In the genomic region with DNA sequence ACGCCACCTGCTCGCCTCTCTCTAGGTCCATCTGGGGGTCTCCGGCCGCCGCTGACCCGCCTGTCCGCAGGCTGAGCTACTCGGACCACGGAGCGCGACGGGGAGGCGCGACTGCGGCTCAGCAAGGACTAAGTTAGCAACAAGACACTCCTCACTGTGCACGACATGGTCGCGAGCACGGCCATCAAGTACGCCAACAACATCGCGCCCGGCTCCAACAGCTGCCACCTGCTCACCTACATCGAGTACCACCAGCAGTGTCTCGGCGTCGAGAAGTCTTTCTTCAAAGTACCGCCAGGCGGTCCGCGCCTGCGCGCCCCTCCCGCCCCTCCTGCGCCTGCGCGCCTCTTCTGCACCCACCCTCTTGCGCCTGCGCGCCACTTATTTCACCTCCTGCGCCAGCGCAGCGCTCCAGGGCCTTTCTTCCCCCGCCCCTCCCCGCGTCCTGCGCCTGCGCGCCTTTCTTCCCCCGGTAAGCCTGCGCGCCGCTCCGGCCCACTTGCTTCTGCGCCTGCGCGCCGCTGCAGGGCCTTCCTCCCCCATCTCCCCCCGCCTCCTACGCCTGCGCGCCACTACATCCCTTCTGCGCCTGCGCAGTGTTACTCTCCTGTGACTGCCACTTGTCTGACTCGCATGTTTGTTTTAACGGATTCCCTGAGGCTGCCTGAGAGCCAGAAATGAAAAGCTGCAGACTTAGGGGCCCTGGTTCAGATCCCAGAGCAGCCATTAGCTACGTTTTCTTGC, we compare ENCODE assay signal across 1 cellular context.
TF ChIP-seq lines count a peak whose summit lies in the region.

No MANE protein-coding gene starts in this region.

TF ChIP-seq in GM12878, 131 proteins besides CTCF, POLR2A, EP300 and RAD21 (continued from another document and continues in another):
- TF ChIP-seq, protein P1, sequence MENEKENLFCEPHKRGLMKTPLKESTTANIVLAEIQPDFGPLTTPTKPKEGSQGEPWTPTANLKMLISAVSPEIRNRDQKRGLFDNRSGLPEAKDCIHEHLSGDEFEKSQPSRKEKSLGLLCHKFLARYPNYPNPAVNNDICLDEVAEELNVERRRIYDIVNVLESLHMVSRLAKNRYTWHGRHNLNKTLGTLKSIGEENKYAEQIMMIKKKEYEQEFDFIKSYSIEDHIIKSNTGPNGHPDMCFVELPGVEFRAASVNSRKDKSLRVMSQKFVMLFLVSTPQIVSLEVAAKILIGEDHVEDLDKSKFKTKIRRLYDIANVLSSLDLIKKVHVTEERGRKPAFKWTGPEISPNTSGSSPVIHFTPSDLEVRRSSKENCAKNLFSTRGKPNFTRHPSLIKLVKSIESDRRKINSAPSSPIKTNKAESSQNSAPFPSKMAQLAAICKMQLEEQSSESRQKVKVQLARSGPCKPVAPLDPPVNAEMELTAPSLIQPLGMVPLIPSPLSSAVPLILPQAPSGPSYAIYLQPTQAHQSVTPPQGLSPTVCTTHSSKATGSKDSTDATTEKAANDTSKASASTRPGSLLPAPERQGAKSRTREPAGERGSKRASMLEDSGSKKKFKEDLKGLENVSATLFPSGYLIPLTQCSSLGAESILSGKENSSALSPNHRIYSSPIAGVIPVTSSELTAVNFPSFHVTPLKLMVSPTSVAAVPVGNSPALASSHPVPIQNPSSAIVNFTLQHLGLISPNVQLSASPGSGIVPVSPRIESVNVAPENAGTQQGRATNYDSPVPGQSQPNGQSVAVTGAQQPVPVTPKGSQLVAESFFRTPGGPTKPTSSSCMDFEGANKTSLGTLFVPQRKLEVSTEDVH (IDR thresholded peaks at IDR 0.05; ENCODE audit: low read depth, partially characterized antibody), result no peak
- TF ChIP-seq FOXK2 (IDR thresholded peaks at IDR 0.05), result no peak
- TF ChIP-seq BACH1 (IDR thresholded peaks at IDR 0.05; ENCODE audit: borderline replicate concordance), result peak; percentile 32; the same call in 1 of the 2 replicates
- TF ChIP-seq STAT3 (IDR thresholded peaks at IDR 0.05; ENCODE audit: low read depth, low read length), result no peak
- peak; percentile 29; the same call in 1 of the 2 replicates for TF ChIP-seq PAX5 (IDR thresholded peaks at IDR 0.05; ENCODE audit: borderline replicate concordance, low read depth, low read length)
- 0 out of 2 replicates have a peak, but pooled peaks have one; percentile 39 for TF ChIP-seq TCF12 (IDR thresholded peaks at IDR 0.05; ENCODE audit: low read depth, low read length)
- TF ChIP-seq, protein P2, sequence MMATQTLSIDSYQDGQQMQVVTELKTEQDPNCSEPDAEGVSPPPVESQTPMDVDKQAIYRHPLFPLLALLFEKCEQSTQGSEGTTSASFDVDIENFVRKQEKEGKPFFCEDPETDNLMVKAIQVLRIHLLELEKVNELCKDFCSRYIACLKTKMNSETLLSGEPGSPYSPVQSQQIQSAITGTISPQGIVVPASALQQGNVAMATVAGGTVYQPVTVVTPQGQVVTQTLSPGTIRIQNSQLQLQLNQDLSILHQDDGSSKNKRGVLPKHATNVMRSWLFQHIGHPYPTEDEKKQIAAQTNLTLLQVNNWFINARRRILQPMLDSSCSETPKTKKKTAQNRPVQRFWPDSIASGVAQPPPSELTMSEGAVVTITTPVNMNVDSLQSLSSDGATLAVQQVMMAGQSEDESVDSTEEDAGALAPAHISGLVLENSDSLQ (IDR thresholded peaks at IDR 0.05), result peak; percentile 77
- TF ChIP-seq PML (IDR thresholded peaks at IDR 0.05; ENCODE audit: low read length), result no peak
- TF ChIP-seq CBFB (IDR thresholded peaks at IDR 0.05; ENCODE audit: low read depth), result no peak
- no peak for TF ChIP-seq PAX8 (IDR thresholded peaks at IDR 0.05)
- TF ChIP-seq NR2F1 (conservative IDR thresholded peaks at IDR 0.05), result no peak
- TF ChIP-seq RFX5 (IDR thresholded peaks at IDR 0.05; ENCODE audit: low read depth, low read length), result no peak
- TF ChIP-seq RB1 (IDR thresholded peaks at IDR 0.05; ENCODE audit: borderline replicate concordance), result peak; percentile 56; the same call in 1 of the 2 replicates
- no peak for TF ChIP-seq HDAC6 (IDR thresholded peaks at IDR 0.05; ENCODE audit: unreplicated experiment)
- TF ChIP-seq, protein P3, sequence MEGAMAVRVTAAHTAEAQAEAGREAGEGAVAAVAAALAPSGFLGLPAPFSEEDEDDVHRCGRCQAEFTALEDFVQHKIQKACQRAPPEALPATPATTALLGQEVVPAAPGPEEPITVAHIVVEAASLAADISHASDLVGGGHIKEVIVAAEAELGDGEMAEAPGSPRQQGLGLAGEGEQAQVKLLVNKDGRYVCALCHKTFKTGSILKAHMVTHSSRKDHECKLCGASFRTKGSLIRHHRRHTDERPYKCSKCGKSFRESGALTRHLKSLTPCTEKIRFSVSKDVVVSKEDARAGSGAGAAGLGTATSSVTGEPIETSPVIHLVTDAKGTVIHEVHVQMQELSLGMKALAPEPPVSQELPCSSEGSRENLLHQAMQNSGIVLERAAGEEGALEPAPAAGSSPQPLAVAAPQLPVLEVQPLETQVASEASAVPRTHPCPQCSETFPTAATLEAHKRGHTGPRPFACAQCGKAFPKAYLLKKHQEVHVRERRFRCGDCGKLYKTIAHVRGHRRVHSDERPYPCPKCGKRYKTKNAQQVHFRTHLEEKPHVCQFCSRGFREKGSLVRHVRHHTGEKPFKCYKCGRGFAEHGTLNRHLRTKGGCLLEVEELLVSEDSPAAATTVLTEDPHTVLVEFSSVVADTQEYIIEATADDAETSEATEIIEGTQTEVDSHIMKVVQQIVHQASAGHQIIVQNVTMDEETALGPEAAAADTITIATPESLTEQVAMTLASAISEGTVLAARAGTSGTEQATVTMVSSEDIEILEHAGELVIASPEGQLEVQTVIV (IDR thresholded peaks at IDR 0.05; ENCODE audit: borderline replicate concordance, partially characterized antibody), result peak; percentile 39
- no peak for TF ChIP-seq TARDBP (IDR thresholded peaks at IDR 0.05; ENCODE audit: borderline replicate concordance)
- TF ChIP-seq CBX5 (IDR thresholded peaks at IDR 0.05; ENCODE audit: low read depth), result no peak
- TF ChIP-seq YY1 (IDR thresholded peaks at IDR 0.05; ENCODE audit: low read depth, low read length), result no peak
- TF ChIP-seq MYB (IDR thresholded peaks at IDR 0.05; ENCODE audit: borderline replicate concordance, low read depth, low read length), result no peak
- TF ChIP-seq, protein P4, sequence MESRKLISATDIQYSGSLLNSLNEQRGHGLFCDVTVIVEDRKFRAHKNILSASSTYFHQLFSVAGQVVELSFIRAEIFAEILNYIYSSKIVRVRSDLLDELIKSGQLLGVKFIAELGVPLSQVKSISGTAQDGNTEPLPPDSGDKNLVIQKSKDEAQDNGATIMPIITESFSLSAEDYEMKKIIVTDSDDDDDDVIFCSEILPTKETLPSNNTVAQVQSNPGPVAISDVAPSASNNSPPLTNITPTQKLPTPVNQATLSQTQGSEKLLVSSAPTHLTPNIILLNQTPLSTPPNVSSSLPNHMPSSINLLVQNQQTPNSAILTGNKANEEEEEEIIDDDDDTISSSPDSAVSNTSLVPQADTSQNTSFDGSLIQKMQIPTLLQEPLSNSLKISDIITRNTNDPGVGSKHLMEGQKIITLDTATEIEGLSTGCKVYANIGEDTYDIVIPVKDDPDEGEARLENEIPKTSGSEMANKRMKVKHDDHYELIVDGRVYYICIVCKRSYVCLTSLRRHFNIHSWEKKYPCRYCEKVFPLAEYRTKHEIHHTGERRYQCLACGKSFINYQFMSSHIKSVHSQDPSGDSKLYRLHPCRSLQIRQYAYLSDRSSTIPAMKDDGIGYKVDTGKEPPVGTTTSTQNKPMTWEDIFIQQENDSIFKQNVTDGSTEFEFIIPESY (IDR thresholded peaks at IDR 0.05), result no peak
- TF ChIP-seq SMAD1 (IDR thresholded peaks at IDR 0.05; ENCODE audit: low read depth, partially characterized antibody), result no peak
- no peak for TF ChIP-seq RCOR1 (conservative IDR thresholded peaks at IDR 0.05; ENCODE audit: low read depth, low read length)
- TF ChIP-seq BHLHE40 (IDR thresholded peaks at IDR 0.05; ENCODE audit: borderline replicate concordance in 1 of 2, low read depth in 2 of 2, low read length in 1 of 2), result no peak
- TF ChIP-seq POU2F2 (IDR thresholded peaks at IDR 0.05; ENCODE audit: borderline replicate concordance, low read depth, low read length), result no peak; the same call in 2 of the 3 replicates
- TF ChIP-seq, protein P5, sequence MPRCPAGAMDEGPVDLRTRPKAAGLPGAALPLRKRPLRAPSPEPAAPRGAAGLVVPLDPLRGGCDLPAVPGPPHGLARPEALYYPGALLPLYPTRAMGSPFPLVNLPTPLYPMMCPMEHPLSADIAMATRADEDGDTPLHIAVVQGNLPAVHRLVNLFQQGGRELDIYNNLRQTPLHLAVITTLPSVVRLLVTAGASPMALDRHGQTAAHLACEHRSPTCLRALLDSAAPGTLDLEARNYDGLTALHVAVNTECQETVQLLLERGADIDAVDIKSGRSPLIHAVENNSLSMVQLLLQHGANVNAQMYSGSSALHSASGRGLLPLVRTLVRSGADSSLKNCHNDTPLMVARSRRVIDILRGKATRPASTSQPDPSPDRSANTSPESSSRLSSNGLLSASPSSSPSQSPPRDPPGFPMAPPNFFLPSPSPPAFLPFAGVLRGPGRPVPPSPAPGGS (IDR thresholded peaks at IDR 0.05; ENCODE audit: borderline replicate concordance, insufficient read depth, low read depth, low read length, poor library complexity, severe bottlenecking), result no peak
- TF ChIP-seq ZNF622 (IDR thresholded peaks at IDR 0.05), result no peak
- TF ChIP-seq KAT2A (conservative IDR thresholded peaks at IDR 0.05; ENCODE audit: control insufficient read depth, low read depth, low read length), result no peak
- TF ChIP-seq ZNF384 (IDR thresholded peaks at IDR 0.05; ENCODE audit: borderline replicate concordance, low read depth, low read length), result no peak
- TF ChIP-seq POLR2AphosphoS2 (IDR thresholded peaks at IDR 0.05; ENCODE audit: low read depth, low read length), result no peak
- no peak for TF ChIP-seq ZNF207 (IDR thresholded peaks at IDR 0.05; ENCODE audit: borderline replicate concordance)
- no peak for TF ChIP-seq SREBF2 (IDR thresholded peaks at IDR 0.05; ENCODE audit: low read length)
- TF ChIP-seq ZNF24 (IDR thresholded peaks at IDR 0.05), result no peak
- peak; percentile 99 for TF ChIP-seq NRF1 (conservative IDR thresholded peaks at IDR 0.05; ENCODE audit: low read depth, low read length)
- TF ChIP-seq SMC3 (IDR thresholded peaks at IDR 0.05; ENCODE audit: borderline replicate concordance, low read length), result no peak
- TF ChIP-seq CHD2 (IDR thresholded peaks at IDR 0.05; ENCODE audit: borderline replicate concordance, low read depth, low read length), result no peak
- TF ChIP-seq MYC (IDR thresholded peaks at IDR 0.05; ENCODE audit: insufficient read depth, insufficient read length, insufficient replicate concordance, low read length, severe bottlenecking), result no peak
- TF ChIP-seq, protein P6, sequence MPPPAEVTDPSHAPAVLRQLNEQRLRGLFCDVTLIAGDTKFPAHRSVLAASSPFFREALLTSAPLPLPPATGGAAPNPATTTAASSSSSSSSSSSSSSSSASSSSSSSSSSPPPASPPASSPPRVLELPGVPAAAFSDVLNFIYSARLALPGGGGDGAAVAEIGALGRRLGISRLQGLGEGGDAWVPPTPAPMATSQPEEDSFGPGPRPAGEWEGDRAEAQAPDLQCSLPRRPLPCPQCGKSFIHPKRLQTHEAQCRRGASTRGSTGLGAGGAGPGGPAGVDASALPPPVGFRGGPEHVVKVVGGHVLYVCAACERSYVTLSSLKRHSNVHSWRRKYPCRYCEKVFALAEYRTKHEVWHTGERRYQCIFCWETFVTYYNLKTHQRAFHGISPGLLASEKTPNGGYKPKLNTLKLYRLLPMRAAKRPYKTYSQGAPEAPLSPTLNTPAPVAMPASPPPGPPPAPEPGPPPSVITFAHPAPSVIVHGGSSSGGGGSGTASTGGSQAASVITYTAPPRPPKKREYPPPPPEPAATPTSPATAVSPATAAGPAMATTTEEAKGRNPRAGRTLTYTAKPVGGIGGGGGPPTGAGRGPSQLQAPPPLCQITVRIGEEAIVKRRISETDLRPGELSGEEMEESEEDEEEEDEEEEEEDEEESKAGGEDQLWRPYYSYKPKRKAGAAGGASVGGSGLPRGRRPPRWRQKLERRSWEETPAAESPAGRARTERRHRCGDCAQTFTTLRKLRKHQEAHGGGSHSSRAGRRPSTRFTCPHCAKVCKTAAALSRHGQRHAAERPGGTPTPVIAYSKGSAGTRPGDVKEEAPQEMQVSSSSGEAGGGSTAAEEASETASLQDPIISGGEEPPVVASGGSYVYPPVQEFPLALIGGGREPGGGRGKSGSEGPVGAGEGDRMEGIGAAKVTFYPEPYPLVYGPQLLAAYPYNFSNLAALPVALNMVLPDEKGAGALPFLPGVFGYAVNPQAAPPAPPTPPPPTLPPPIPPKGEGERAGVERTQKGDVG (CRISPR knock-in tag; IDR thresholded peaks at IDR 0.05), result no peak
- TF ChIP-seq, protein P7, sequence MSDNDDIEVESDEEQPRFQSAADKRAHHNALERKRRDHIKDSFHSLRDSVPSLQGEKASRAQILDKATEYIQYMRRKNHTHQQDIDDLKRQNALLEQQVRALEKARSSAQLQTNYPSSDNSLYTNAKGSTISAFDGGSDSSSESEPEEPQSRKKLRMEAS (IDR thresholded peaks at IDR 0.05; ENCODE audit: low read depth, low read length), result peak; percentile 55; the same call in 1 of the 2 replicates
- peak; percentile 73 for TF ChIP-seq GATAD2B (conservative IDR thresholded peaks at IDR 0.05; ENCODE audit: low read depth)
- TF ChIP-seq, protein P8, sequence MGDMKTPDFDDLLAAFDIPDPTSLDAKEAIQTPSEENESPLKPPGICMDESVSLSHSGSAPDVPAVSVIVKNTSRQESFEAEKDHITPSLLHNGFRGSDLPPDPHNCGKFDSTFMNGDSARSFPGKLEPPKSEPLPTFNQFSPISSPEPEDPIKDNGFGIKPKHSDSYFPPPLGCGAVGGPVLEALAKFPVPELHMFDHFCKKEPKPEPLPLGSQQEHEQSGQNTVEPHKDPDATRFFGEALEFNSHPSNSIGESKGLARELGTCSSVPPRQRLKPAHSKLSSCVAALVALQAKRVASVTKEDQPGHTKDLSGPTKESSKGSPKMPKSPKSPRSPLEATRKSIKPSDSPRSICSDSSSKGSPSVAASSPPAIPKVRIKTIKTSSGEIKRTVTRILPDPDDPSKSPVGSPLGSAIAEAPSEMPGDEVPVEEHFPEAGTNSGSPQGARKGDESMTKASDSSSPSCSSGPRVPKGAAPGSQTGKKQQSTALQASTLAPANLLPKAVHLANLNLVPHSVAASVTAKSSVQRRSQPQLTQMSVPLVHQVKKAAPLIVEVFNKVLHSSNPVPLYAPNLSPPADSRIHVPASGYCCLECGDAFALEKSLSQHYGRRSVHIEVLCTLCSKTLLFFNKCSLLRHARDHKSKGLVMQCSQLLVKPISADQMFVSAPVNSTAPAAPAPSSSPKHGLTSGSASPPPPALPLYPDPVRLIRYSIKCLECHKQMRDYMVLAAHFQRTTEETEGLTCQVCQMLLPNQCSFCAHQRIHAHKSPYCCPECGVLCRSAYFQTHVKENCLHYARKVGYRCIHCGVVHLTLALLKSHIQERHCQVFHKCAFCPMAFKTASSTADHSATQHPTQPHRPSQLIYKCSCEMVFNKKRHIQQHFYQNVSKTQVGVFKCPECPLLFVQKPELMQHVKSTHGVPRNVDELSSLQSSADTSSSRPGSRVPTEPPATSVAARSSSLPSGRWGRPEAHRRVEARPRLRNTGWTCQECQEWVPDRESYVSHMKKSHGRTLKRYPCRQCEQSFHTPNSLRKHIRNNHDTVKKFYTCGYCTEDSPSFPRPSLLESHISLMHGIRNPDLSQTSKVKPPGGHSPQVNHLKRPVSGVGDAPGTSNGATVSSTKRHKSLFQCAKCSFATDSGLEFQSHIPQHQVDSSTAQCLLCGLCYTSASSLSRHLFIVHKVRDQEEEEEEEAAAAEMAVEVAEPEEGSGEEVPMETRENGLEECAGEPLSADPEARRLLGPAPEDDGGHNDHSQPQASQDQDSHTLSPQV (IDR thresholded peaks at IDR 0.05), result no peak
- TF ChIP-seq YBX1 (IDR thresholded peaks at IDR 0.05), result no peak
- TF ChIP-seq JUND (IDR thresholded peaks at IDR 0.05; ENCODE audit: low read depth, low read length), result no peak
- peak; percentile 74 for TF ChIP-seq POLR2AphosphoS5 (IDR thresholded peaks at IDR 0.05; ENCODE audit: low read length)
- no peak for TF ChIP-seq CREB1 (IDR thresholded peaks at IDR 0.05; ENCODE audit: low read depth)
- TF ChIP-seq SMAD5 (IDR thresholded peaks at IDR 0.05; ENCODE audit: low read depth), result no peak; the same call in 1 of the 2 replicates
- no peak for TF ChIP-seq HDGF (IDR thresholded peaks at IDR 0.05)
